Comparison of ENCODE assay signal across 9 cellular contexts in genomic region chr19:3580156-3580955, GRCh38. TPM values are rescaled to one million over a fixed set of nuclear protein-coding genes. Genes with fewer than 3 reads are reported as not detected.
DNase-seq lines count a peak whose midpoint lies in the region; ATAC-seq and TF ChIP-seq lines count a peak whose summit lies in the region.
"Had no signal": no experiment of that assay in that cellular context is flagged by ENCODE, and none has a peak within 500 bp of the region (broad histone marks: within the 10 kb centered on the region; RNA-seq: fewer than 3 reads in every experiment).

No MANE protein-coding gene starts in this region.

- intact Hi-C loops in IMR-90 (cut with micrococcal nuclease), result no loop called here
- intact Hi-C loops in vagina (cut with DNase I), result no loop called here

- TF ChIP-seq POLR2A in IMR-90 (IDR thresholded peaks at IDR 0.05; ENCODE audit: low read depth, low read length) (no peak), vagina (IDR thresholded peaks at IDR 0.05) (no peak)

- no peak overlapping the region for H3K56ac ChIP-seq in IMR-90 (ENCODE audit: extremely low read depth, insufficient read depth, low read length)

- dilution Hi-C loops in IMR-90 (cut with HindIII; ENCODE audit: low sequenced_read_pairs, unreplicated experiment), result no loop called here

- peak overlapping the region; percentile 70 for H3K27ac ChIP-seq in IMR-90 (ENCODE audit: insufficient read depth, low read length)
- peak overlapping the region; percentile 14 for H3K27ac ChIP-seq in cingulate gyrus (ENCODE audit: low read depth, low read length)
- H3K27ac ChIP-seq in mesenchymal stem cell (ENCODE audit: low read length, poor library complexity, severe bottlenecking), result no peak overlapping the region
- peak overlapping the region; percentile 15 for H3K27ac ChIP-seq in vagina
- H3K27ac ChIP-seq: WERI-Rb-1 had no signal

- peaks cover 5% of the 10 kb centered on the region; the same call in 1 of the 2 replicates for H4K20me1 ChIP-seq in IMR-90 (ENCODE audit: insufficient read depth, low read length)

- peak overlapping the region; percentile 48 for H3K4me2 ChIP-seq in IMR-90 (ENCODE audit: low read depth, low read length)
- H3K4me2 ChIP-seq in mesenchymal stem cell (ENCODE audit: low read length, poor library complexity, severe bottlenecking), result no peak overlapping the region

- H2AK5ac ChIP-seq in IMR-90 (ENCODE audit: low read depth, low read length), result peak overlapping the region; percentile 10
- no peak overlapping the region for H2AK5ac ChIP-seq in mesenchymal stem cell (ENCODE audit: low read length, severe bottlenecking)

- H3K27me3 ChIP-seq in IMR-90 (ENCODE audit: control insufficient read depth, insufficient read depth, low read length), result peaks cover 3% of the 10 kb centered on the region
- no peaks in the 10 kb centered on the region for H3K27me3 ChIP-seq in mesenchymal stem cell (ENCODE audit: control insufficient read depth in 1 of 2, insufficient read depth in 1 of 2, low read length in 2 of 2)
- H3K27me3 ChIP-seq in vagina, result no peaks in the 10 kb centered on the region

- H2AFZ ChIP-seq in IMR-90 (replicated peaks; ENCODE audit: low read length, poor library complexity) (peak overlapping the region; percentile 77), mesenchymal stem cell (ENCODE audit: low read depth, low read length) (no peak overlapping the region)

- H2BK15ac ChIP-seq in IMR-90 (ENCODE audit: low read depth, low read length), result peak overlapping the region; percentile 64; the same call in 1 of the 3 replicates
- no peak overlapping the region for H2BK15ac ChIP-seq in mesenchymal stem cell (ENCODE audit: low read depth, poor library complexity, severe bottlenecking)

- H3K4ac ChIP-seq in IMR-90 (ENCODE audit: low read depth, low read length) (peak overlapping the region; percentile 80), mesenchymal stem cell (ENCODE audit: low read depth in 1 of 2, low read length in 2 of 2) (peak overlapping the region in 1 of 2 experiments; percentile 40)

- peak overlapping the region; percentile 69 for H4K5ac ChIP-seq in IMR-90 (ENCODE audit: low read depth, low read length)

- H2BK120ac ChIP-seq in IMR-90 (ENCODE audit: low read depth, low read length) (peak overlapping the region; percentile 71), mesenchymal stem cell (ENCODE audit: low read depth, low read length) (no peak overlapping the region)

- H3K36me3 ChIP-seq in IMR-90 (ENCODE audit: control insufficient read depth, insufficient read depth, low read length) (peaks cover 9% of the 10 kb centered on the region; the same call in 1 of the 2 replicates), mesenchymal stem cell (ENCODE audit: control insufficient read depth in 1 of 2, insufficient read depth in 2 of 2, low read depth in 1 of 2, low read length in 2 of 2) (peaks cover 9 to 36% of the 10 kb centered on the region in 2 experiments), vagina (no peaks in the 10 kb centered on the region)

- no peak for TF ChIP-seq CTCF in IMR-90 (conservative IDR thresholded peaks at IDR 0.05; ENCODE audit: low read depth, low read length)
- TF ChIP-seq CTCF in vagina (IDR thresholded peaks at IDR 0.05), result no peak

- no TSS peak for BruUV-seq in IMR-90 (replicated peaks; lab: Mats Ljungman, UMichigan)

- peak overlapping the region; percentile 67 for H3K14ac ChIP-seq in IMR-90 (replicated peaks; ENCODE audit: low read depth, low read length)
- no peak overlapping the region for H3K14ac ChIP-seq in mesenchymal stem cell (ENCODE audit: low read length in 2 of 2)

- H3K9me1 ChIP-seq in IMR-90 (ENCODE audit: insufficient read depth, low read length), result peaks cover 9% of the 10 kb centered on the region; the same call in 1 of the 2 replicates

- POLR2A ChIA-PET in IMR-90 (lab: Charles Lee; ENCODE audit: unreplicated experiment), result no interaction called here

- peak; percentile 94 for ATAC-seq in IMR-90 (ENCODE audit: low read depth)

- CTCF ChIA-PET in IMR-90 (lab: Yijun Ruan, JAX), result interaction anchor here (0.6 kb wide), 1 partner anchor 8 kb away, joined by 4 read pairs; no protein-coding TSS in a partner anchor

- no peaks in the 10 kb centered on the region for H3K9me3 ChIP-seq in IMR-90 (ENCODE audit: control insufficient read depth, insufficient read depth, low read length)
- H3K9me3 ChIP-seq in mesenchymal stem cell (ENCODE audit: control insufficient read depth, low read length), result no peaks in the 10 kb centered on the region
- H3K9me3 ChIP-seq in vagina, result no peaks in the 10 kb centered on the region

- TF ChIP-seq RAD21 in IMR-90 (IDR thresholded peaks at IDR 0.05; ENCODE audit: low read length), result no peak

- WGBS in IMR-90 (ENCODE audit: extremely low coverage in 2 of 2, insufficient read length in 1 of 2), 2 experiments, result 31% methylated on average over 2 of the region's 11 CpGs; no CpG with 5 or more reads in 1 of the 2 experiments
- WGBS in mesenchymal stem cell, result 16% methylated on average over 8 of the region's 11 CpGs

- peak overlapping the region; percentile 78 for H2BK5ac ChIP-seq in IMR-90 (ENCODE audit: low read depth, low read length, poor library complexity, severe bottlenecking)
- H2BK5ac ChIP-seq in mesenchymal stem cell (ENCODE audit: low read depth, low read length, poor library complexity, severe bottlenecking), result no peak overlapping the region

- peak; percentile 98 for DNase-seq in IMR-90
- DNase-seq in mesenchymal stem cell, result peak; percentile 99
- DNase-seq in vagina (ENCODE audit: extremely low spot score in 2 of 2), result no peak
- no peak for DNase-seq in Kasumi-1 (lab: John Stamatoyannopoulos, UW)
- DNase-seq in NCI-H187 (lab: John Stamatoyannopoulos, UW), result no peak
- no peak for DNase-seq in 8988T
- DNase-seq: NCI-H510A treated with DMSO at 0.1 percent for 48 hours, WERI-Rb-1 had no signal

- in situ Hi-C loops in IMR-90 (cut with MboI; ENCODE audit: low sequenced_read_pairs), result no loop called here

- H2BK12ac ChIP-seq in mesenchymal stem cell (ENCODE audit: low read length in 2 of 2), result no peak overlapping the region

- H2AK9ac ChIP-seq in IMR-90 (replicated peaks; ENCODE audit: low read depth, low read length, poor library complexity), result peak overlapping the region; percentile 66

- H3K23ac ChIP-seq in IMR-90 (ENCODE audit: low read depth, low read length) (peak overlapping the region; percentile 86; the same call in 1 of the 2 replicates), mesenchymal stem cell (ENCODE audit: low read length in 2 of 2) (no peak overlapping the region)

- H4K91ac ChIP-seq in IMR-90 (ENCODE audit: insufficient read depth, low read depth, low read length) (peak overlapping the region; percentile 57), mesenchymal stem cell (ENCODE audit: low read length) (no peak overlapping the region)

- peak overlapping the region; percentile 87 for H3K18ac ChIP-seq in IMR-90 (ENCODE audit: low read depth, low read length)
- H3K18ac ChIP-seq in mesenchymal stem cell (ENCODE audit: low read depth in 1 of 2, low read length in 2 of 2), result peak overlapping the region in 1 of 2 experiments; percentile 21

- H4K8ac ChIP-seq in IMR-90 (ENCODE audit: low read depth in 2 of 2, low read length in 2 of 2) (peak overlapping the region in 1 of 2 experiments; percentile 71; a peak in 1 of 4 replicates), mesenchymal stem cell (ENCODE audit: low read length) (peak overlapping the region; percentile 14)

- H3K9ac ChIP-seq in IMR-90 (ENCODE audit: low read depth, low read length) (peak overlapping the region; percentile 34), mesenchymal stem cell (ENCODE audit: low read length) (peak overlapping the region; percentile 77)

- peak overlapping the region; percentile 89 for H2BK20ac ChIP-seq in IMR-90 (ENCODE audit: low read depth, low read length)

- H3K4me1 ChIP-seq in IMR-90 (ENCODE audit: control insufficient read depth, insufficient read depth, low read length), result peaks cover 5% of the 10 kb centered on the region
- peaks cover 22% of the 10 kb centered on the region for H3K4me1 ChIP-seq in mesenchymal stem cell (ENCODE audit: control insufficient read depth, insufficient read depth, low read depth, low read length)
- peaks cover 13% of the 10 kb centered on the region for H3K4me1 ChIP-seq in vagina

- no peaks in the 10 kb centered on the region for H3K79me1 ChIP-seq in IMR-90 (ENCODE audit: low read depth in 1 of 2, low read length in 2 of 2)
- peaks cover 2% of the 10 kb centered on the region for H3K79me1 ChIP-seq in mesenchymal stem cell (replicated peaks; ENCODE audit: low read length, poor library complexity, severe bottlenecking)

- H3K4me3 ChIP-seq in IMR-90 (ENCODE audit: insufficient read depth, low read depth, low read length) (no peak overlapping the region), mesenchymal stem cell (ENCODE audit: insufficient read depth in 1 of 2, low read depth in 1 of 2, low read length in 2 of 2) (no peak overlapping the region), vagina (no peak overlapping the region)

RNA-seq across cellular contexts. Expression of gene GIPC3, which starts 4.9 kb away (rescaled TPM):
- total RNA-seq in IMR-90 (2012; rRNA removed), result under 0.01 TPM in 2 replicates
- 0.36 and 0.42 TPM in 2 replicates for polyA plus RNA-seq in IMR-90 (2012; rRNA removed)
- 0.15 and 0.29 TPM in 2 replicates for polyA plus RNA-seq in IMR-90 (2012; cell fraction: cytosol; rRNA removed)
- polyA plus RNA-seq in IMR-90 (2012; cell fraction: nucleus; rRNA removed; ENCODE audit: low replicate concordance), result 2.3 and 2.5 TPM in 2 replicates
- polyA plus RNA-seq in mesenchymal stem cell (2013, experiment 1 of 2), result 5.4 TPM
- polyA plus RNA-seq in mesenchymal stem cell (2013, experiment 2 of 2), result 5.2 TPM
- total RNA-seq in vagina, result 0.25 TPM

RNA-seq across cellular contexts. Expression of gene HMG20B, which starts 7.6 kb away (rescaled TPM):
- total RNA-seq in IMR-90 (2012; rRNA removed) (57.5 and 59.4 TPM in 2 replicates), vagina (92.8 TPM)
- polyA plus RNA-seq in IMR-90 (2012; rRNA removed), result 63.8 and 76.9 TPM in 2 replicates
- 51.1 and 68.0 TPM in 2 replicates for polyA plus RNA-seq in IMR-90 (2012; cell fraction: cytosol; rRNA removed)
- polyA plus RNA-seq in IMR-90 (2012; cell fraction: nucleus; rRNA removed; ENCODE audit: low replicate concordance), result 196 and 342 TPM in 2 replicates
- polyA plus RNA-seq in mesenchymal stem cell (2013, experiment 1 of 2), result 91.0 TPM
- polyA plus RNA-seq in mesenchymal stem cell (2013, experiment 2 of 2), result 88.5 TPM

RNA-seq across cellular contexts. Expression of gene MFSD12, which starts 23.0 kb away (rescaled TPM):
- total RNA-seq in IMR-90 (2012; rRNA removed) (20.4 and 25.0 TPM in 2 replicates), vagina (48.4 TPM)
- polyA plus RNA-seq in IMR-90 (2012; rRNA removed), result 77.2 and 85.1 TPM in 2 replicates
- polyA plus RNA-seq in IMR-90 (2012; cell fraction: cytosol; rRNA removed), result 78.7 and 92.2 TPM in 2 replicates
- polyA plus RNA-seq in IMR-90 (2012; cell fraction: nucleus; rRNA removed; ENCODE audit: low replicate concordance), result 159 and 406 TPM in 2 replicates
- 108 TPM for polyA plus RNA-seq in mesenchymal stem cell (2013, experiment 1 of 2)
- 107 TPM for polyA plus RNA-seq in mesenchymal stem cell (2013, experiment 2 of 2)

RNA-seq across cellular contexts. Expression of gene TBXA2R, which starts 26.3 kb away (rescaled TPM):
- total RNA-seq in IMR-90 (2012; rRNA removed) (0.28 and 0.36 TPM in 2 replicates), vagina (1.7 TPM)
- polyA plus RNA-seq in IMR-90 (2012; rRNA removed), result 2.3 and 3.6 TPM in 2 replicates
- 2.4 and 4.4 TPM in 2 replicates for polyA plus RNA-seq in IMR-90 (2012; cell fraction: cytosol; rRNA removed)
- 1.2 and 4.5 TPM in 2 replicates for polyA plus RNA-seq in IMR-90 (2012; cell fraction: nucleus; rRNA removed; ENCODE audit: low replicate concordance)
- 6.8 TPM for polyA plus RNA-seq in mesenchymal stem cell (2013, experiment 1 of 2)
- 6.9 TPM for polyA plus RNA-seq in mesenchymal stem cell (2013, experiment 2 of 2)

RNA-seq across cellular contexts. Expression of gene TEKTIP1, which starts 41.4 kb away (rescaled TPM):
- not detected in 2 replicates for total RNA-seq in IMR-90 (2012; rRNA removed)
- polyA plus RNA-seq in IMR-90 (2012; rRNA removed), result not detected in 2 replicates
- polyA plus RNA-seq in IMR-90 (2012; cell fraction: cytosol; rRNA removed), result not detected in 2 replicates
- polyA plus RNA-seq in IMR-90 (2012; cell fraction: nucleus; rRNA removed; ENCODE audit: low replicate concordance), result 0.36 and 0.60 TPM in 2 replicates
- polyA plus RNA-seq in mesenchymal stem cell (2013, experiment 1 of 2), result not detected
- not detected for polyA plus RNA-seq in mesenchymal stem cell (2013, experiment 2 of 2)
- not detected for total RNA-seq in vagina

Comparison
In these comparisons a context has a peak if more than half of its experiments do, and no peak if none do; other contexts are left out.
1. DNase-seq: peak in IMR-90 (single experiment) and mesenchymal stem cell (single experiment); none in vagina (0 of 2), Kasumi-1 (0 of 2), NCI-H187 (0 of 2) and 8988T (single experiment).